Comparison of ENCODE assay signal across 19 cellular contexts in genomic region chr2:108553181-108553919, GRCh38. TPM values are rescaled to one million over a fixed set of nuclear protein-coding genes. Genes with fewer than 3 reads are reported as not detected.
DNase-seq lines count a peak whose midpoint lies in the region; ATAC-seq and TF ChIP-seq lines count a peak whose summit lies in the region.
"Had no signal": no experiment of that assay in that cellular context is flagged by ENCODE, and none has a peak within 500 bp of the region (broad histone marks: within the 10 kb centered on the region; RNA-seq: fewer than 3 reads in every experiment).

No MANE protein-coding gene starts in this region.

- in situ Hi-C loops in brain microvascular endothelial cell (cut with HindIII; ENCODE audit: low pct_ligation_motif_present, low sequenced_read_pairs) (no loop called here), transverse colon (cut with MboI; ENCODE audit: low pct_ligation_motif_present in 1 of 4, low pct_unique_long_range_greater_than_20kb in 1 of 4, low sequenced_read_pairs in 3 of 4) (no loop called here), KBM-7 (cut with MboI; ENCODE audit: low pct_unique_long_range_greater_than_20kb, low sequenced_read_pairs) (no loop called here)

- H3K9me3 ChIP-seq in transverse colon: no peaks in the 10 kb centered on the region
- H3K9me3 ChIP-seq: HAP-1, neutrophil had no signal

- 59 to 66% methylated on average over 4 to 7 of the region's 7 CpGs for WGBS in transverse colon (ENCODE audit: low coverage in 1 of 2), 2 donors

- TF ChIP-seq EP300 in transverse colon (IDR thresholded peaks at IDR 0.05; ENCODE audit: low read depth): no peak

- H3K27ac ChIP-seq in brain microvascular endothelial cell (peak overlapping the region; percentile 36), transverse colon (peak overlapping the region; percentile 55 to 79 (median 67))
- H3K27ac ChIP-seq: epithelial cell of prostate, neutrophil had no signal

- no peak overlapping the region for H3K4me3 Mint-ChIP-seq in nephron progenitor cell
- H3K4me3 Mint-ChIP-seq: activated naive CD4-positive, alpha-beta T cell treated with anti-CD3 and anti-CD28 coated beads, Interleukin-2, amount 50 U/mL, for 24 hours; T-cell had no signal

- TF ChIP-seq POLR2A in transverse colon (IDR thresholded peaks at IDR 0.05): no peak

- peaks cover 11% of the 10 kb centered on the region for H3K4me1 Mint-ChIP-seq in nephron progenitor cell
- H3K4me1 Mint-ChIP-seq: activated naive CD4-positive, alpha-beta T cell treated with anti-CD3 and anti-CD28 coated beads, Interleukin-2, amount 50 U/mL, for 24 hours; T-cell had no signal

- ATAC-seq in left cardiac atrium: peak; percentile 50 to 86
- no peak for ATAC-seq in GM18502 (IDR thresholded peaks at IDR 0.05; ENCODE audit: poor library complexity, unreplicated experiment)
- ATAC-seq: activated CD4-positive, CD25-positive, alpha-beta regulatory T cell treated with anti-CD3 and anti-CD28 coated beads, Interleukin-2, amount 50 U/mL, for 24 hours; PC-3; T-cell had no signal

- peaks cover 12% of the 10 kb centered on the region for H3K36me3 Mint-ChIP-seq in nephron progenitor cell (ENCODE audit: low read depth)
- H3K36me3 Mint-ChIP-seq: activated naive CD4-positive, alpha-beta T cell treated with anti-CD3 and anti-CD28 coated beads, Interleukin-2, amount 50 U/mL, for 24 hours; T-cell had no signal

- peaks cover 3% of the 10 kb centered on the region for H3K27me3 Mint-ChIP-seq in nephron progenitor cell (ENCODE audit: low read depth, poor library complexity)
- H3K27me3 Mint-ChIP-seq: activated naive CD4-positive, alpha-beta T cell treated with anti-CD3 and anti-CD28 coated beads, Interleukin-2, amount 50 U/mL, for 24 hours; T-cell had no signal

- H3K27ac Mint-ChIP-seq in nephron progenitor cell: peak overlapping the region; percentile 68
- H3K27ac Mint-ChIP-seq: activated naive CD4-positive, alpha-beta T cell treated with anti-CD3 and anti-CD28 coated beads, Interleukin-2, amount 50 U/mL, for 24 hours; T-cell had no signal

- H3K27me3 ChIP-seq in brain microvascular endothelial cell (replicated peaks) (no peaks in the 10 kb centered on the region), transverse colon (no peaks in the 10 kb centered on the region)
- H3K27me3 ChIP-seq: neutrophil had no signal

- H3K4me3 ChIP-seq in brain microvascular endothelial cell (ENCODE audit: low read depth, low read length) (no peak overlapping the region), transverse colon (no peak overlapping the region)
- H3K4me3 ChIP-seq: HAP-1, lung had no signal

- DNase-seq in brain microvascular endothelial cell (no peak), left cardiac atrium (no peak), nephron progenitor cell (no peak), transverse colon (no peak), KBM-7 (no peak)
- DNase-seq in stimulated activated CD4-positive, alpha-beta T cell treated with anti-CD3 and anti-CD28 coated beads, Interleukin-4, amount 100 ng/mL, for 24 hours: no peak
- no peak for DNase-seq in stimulated activated naive CD4-positive, alpha-beta T cell treated with Interleukin-2 at 50 U/mL for 16 hours (lab: John Stamatoyannopoulos, UW)
- DNase-seq: DMS53, NCI-H1436, NCI-H510A treated with DMSO at 0.1 percent for 48 hours, PC-3, T-cell had no signal

- TF ChIP-seq CTCF in brain microvascular endothelial cell (IDR thresholded peaks at IDR 0.05; ENCODE audit: low read depth, low read length, missing control alignments): no peak
- no peak for TF ChIP-seq CTCF in nephron progenitor cell (IDR thresholded peaks at IDR 0.05)
- no peak for TF ChIP-seq CTCF in transverse colon (IDR thresholded peaks at IDR 0.05)

- H3K36me3 ChIP-seq in brain microvascular endothelial cell (replicated peaks): no peaks in the 10 kb centered on the region
- no peaks in the 10 kb centered on the region for H3K36me3 ChIP-seq in transverse colon
- H3K36me3 ChIP-seq: HAP-1, neutrophil had no signal

- H3K9me3 Mint-ChIP-seq in nephron progenitor cell: no peaks in the 10 kb centered on the region
- H3K9me3 Mint-ChIP-seq: activated naive CD4-positive, alpha-beta T cell treated with anti-CD3 and anti-CD28 coated beads, Interleukin-2, amount 50 U/mL, for 24 hours; T-cell had no signal

- H3K4me1 ChIP-seq in transverse colon: peaks cover 3 to 36% (median 13%) of the 10 kb centered on the region in 4 donors
- H3K4me1 ChIP-seq: HAP-1 had no signal

- intact Hi-C loops in left cardiac atrium (cut with DNase I): no loop called here
- intact Hi-C loops in transverse colon (cut with DNase I; ENCODE audit: low total_unique reads): no loop called here

RNA-seq across cellular contexts. Expression of gene LIMS1, which starts 19.1 kb away (rescaled TPM):
- total RNA-seq in left cardiac atrium: 10 to 100 TPM; 59.8 to 65.2 TPM
- 10 to 100 TPM in 3 of 4 donors, 1 to 10 TPM in 1; 4.5 to 41.0 (median 24.1) TPM for total RNA-seq in transverse colon
